Comparison of ENCODE assay signal across 9 cellular contexts in genomic region chr7:139828880-139829653, GRCh38. TPM values are rescaled to one million over a fixed set of nuclear protein-coding genes. Genes with fewer than 3 reads are reported as not detected.
DNase-seq lines count a peak whose midpoint lies in the region; ATAC-seq lines count a peak whose summit lies in the region.
"Had no signal": no experiment of that assay in that cellular context is flagged by ENCODE, and none has a peak within 500 bp of the region (broad histone marks: within the 10 kb centered on the region; RNA-seq: fewer than 3 reads in every experiment).

Gene TBXAS1 (plus strand): TSS chr7:139829264. CDS start chr7:139829391, 127 bp downstream.

- H3K4ac ChIP-seq in neuronal stem cell (ENCODE audit: low read length) = no peak within 1 kb of the TSS

- H2BK15ac ChIP-seq in neuronal stem cell (ENCODE audit: low read length) = no peak within 1 kb of the TSS

- H3K36me3 Mint-ChIP-seq in activated CD4-positive, alpha-beta memory T cell treated with anti-CD3 and anti-CD28 coated beads for 36 hours = peaks cover 6% of the 10 kb centered on the region
- H3K36me3 Mint-ChIP-seq in stimulated activated naive B cell treated with anti-CD40 and anti-IgM and Interleukin-4, amounts not matched to agents 10 μg/mL and 1 μg/mL and 100 μg/mL, for 72 hours = peaks cover 4 to 9% of the 10 kb centered on the region in 2 donors

- H3K27me3 ChIP-seq in neuronal stem cell (ENCODE audit: control insufficient read depth in 3 of 3, insufficient read depth in 3 of 3, low read depth in 1 of 3, low read length in 3 of 3) = peaks cover 0 to 6% (median 0%) of the 10 kb centered on the region in 3 experiments

- H4K8ac ChIP-seq in neuronal stem cell (ENCODE audit: low read depth, low read length) = no peak within 1 kb of the TSS

- no peak within 1 kb of the TSS for H3K18ac ChIP-seq in neuronal stem cell (ENCODE audit: low read length)

- H2BK120ac ChIP-seq in neuronal stem cell (ENCODE audit: low read depth, low read length) = no peak within 1 kb of the TSS

- H3K4me1 ChIP-seq in neuronal stem cell (ENCODE audit: control insufficient read depth in 2 of 2, insufficient read depth in 1 of 2, low read depth in 1 of 2, low read length in 2 of 2) = no peaks in the 10 kb centered on the region

- H3K9me3 ChIP-seq in neuronal stem cell (replicated peaks in 1 of 2; ENCODE audit: control insufficient read depth in 2 of 2, insufficient read depth in 1 of 2, low read depth in 1 of 2, low read length in 2 of 2) = no peaks in the 10 kb centered on the region

- H3K23ac ChIP-seq in neuronal stem cell (ENCODE audit: low read depth, low read length, poor library complexity) = no peak within 1 kb of the TSS

- H3K4me2 ChIP-seq in neuronal stem cell (ENCODE audit: insufficient read depth, low read length, poor library complexity, severe bottlenecking) = no peak within 1 kb of the TSS

- H2BK5ac ChIP-seq in neuronal stem cell (ENCODE audit: low read length) = no peak within 1 kb of the TSS

- peak within 1 kb of the TSS; percentile 73 for H3K4me3 Mint-ChIP-seq in activated CD4-positive, alpha-beta memory T cell treated with anti-CD3 and anti-CD28 coated beads for 36 hours
- H3K4me3 Mint-ChIP-seq in stimulated activated naive B cell treated with anti-CD40 and anti-IgM and Interleukin-4, amounts not matched to agents 10 μg/mL and 1 μg/mL and 100 μg/mL, for 72 hours = peak within 1 kb of the TSS; percentile 71 to 81

- ATAC-seq in GM18511 (IDR thresholded peaks at IDR 0.05; ENCODE audit: unreplicated experiment) = peak; percentile 56
- ATAC-seq in HG03378 (IDR thresholded peaks at IDR 0.05; ENCODE audit: unreplicated experiment) = peak; percentile 51
- peak; percentile 84 to 86 for ATAC-seq in stimulated activated naive B cell treated with anti-CD40 and anti-IgM and Interleukin-4, amounts not matched to agents 10 μg/mL and 1 μg/mL and 100 μg/mL, for 72 hours (replicated peaks)
- no peak for ATAC-seq in HG02885 (IDR thresholded peaks at IDR 0.05; ENCODE audit: poor library complexity, unreplicated experiment)
- ATAC-seq in GM21528 (IDR thresholded peaks at IDR 0.05; ENCODE audit: low FRiP score, unreplicated experiment) = no peak

- POLR2A ChIA-PET in activated CD4-positive, alpha-beta memory T cell treated with anti-CD3 and anti-CD28 coated beads for 36 hours (lab: Charles Lee) = no interaction called here

- no peak within 1 kb of the TSS for H2BK12ac ChIP-seq in neuronal stem cell (ENCODE audit: low read length)

- intact Hi-C loops in activated CD4-positive, alpha-beta memory T cell treated with anti-CD3 and anti-CD28 coated beads for 36 hours (cut with micrococcal nuclease) = loop anchor here (1.0 to 5.0 kb wide), 4 partner anchors 48 to 173 kb away; no protein-coding TSS in a partner anchor

- H3K14ac ChIP-seq in neuronal stem cell (ENCODE audit: low read length) = no peak within 1 kb of the TSS

- no peak within 1 kb of the TSS for H2AFZ ChIP-seq in neuronal stem cell (ENCODE audit: low read length)

- H2AK5ac ChIP-seq in neuronal stem cell (ENCODE audit: low read depth, low read length) = no peak within 1 kb of the TSS

- peaks cover 10% of the 10 kb centered on the region for H3K9me3 Mint-ChIP-seq in activated CD4-positive, alpha-beta memory T cell treated with anti-CD3 and anti-CD28 coated beads for 36 hours
- peaks cover under 1 to 4% of the 10 kb centered on the region in 2 donors for H3K9me3 Mint-ChIP-seq in stimulated activated naive B cell treated with anti-CD40 and anti-IgM and Interleukin-4, amounts not matched to agents 10 μg/mL and 1 μg/mL and 100 μg/mL, for 72 hours

- CTCF ChIA-PET in activated CD4-positive, alpha-beta memory T cell treated with anti-CD3 and anti-CD28 coated beads for 36 hours (lab: Charles Lee) = interaction anchor here (1.6 kb wide), 1 partner anchor 184 kb away, joined by 7 read pairs; no protein-coding TSS in a partner anchor

- peaks cover 4% of the 10 kb centered on the region for H3K27me3 Mint-ChIP-seq in activated CD4-positive, alpha-beta memory T cell treated with anti-CD3 and anti-CD28 coated beads for 36 hours
- H3K27me3 Mint-ChIP-seq in stimulated activated naive B cell treated with anti-CD40 and anti-IgM and Interleukin-4, amounts not matched to agents 10 μg/mL and 1 μg/mL and 100 μg/mL, for 72 hours = peaks cover 0 to 4% of the 10 kb centered on the region in 2 donors

- no peaks in the 10 kb centered on the region for H3K36me3 ChIP-seq in neuronal stem cell (replicated peaks in 1 of 2; ENCODE audit: control insufficient read depth in 2 of 2, insufficient read depth in 2 of 2, low read length in 2 of 2)

- H3K4me3 ChIP-seq in neuronal stem cell (ENCODE audit: low read length in 2 of 2) = no peak within 1 kb of the TSS

- no peaks in the 10 kb centered on the region for H3K79me1 ChIP-seq in neuronal stem cell (ENCODE audit: low read depth, low read length)

- peak; percentile 36 for DNase-seq in activated CD4-positive, alpha-beta memory T cell treated with anti-CD3 and anti-CD28 coated beads for 36 hours
- DNase-seq in iris pigment epithelial cell (ENCODE audit: low read depth) (peak; percentile 26), neuronal stem cell (ENCODE audit: low spot score) (no peak)
- DNase-seq in stimulated activated naive B cell treated with anti-CD40 and anti-IgM and Interleukin-4, amounts not matched to agents 10 μg/mL and 1 μg/mL and 100 μg/mL, for 72 hours = peak; percentile 22

- no CpG with 5 or more reads among the region's 9 CpGs for WGBS in neuronal stem cell (ENCODE audit: extremely low coverage in 2 of 2, insufficient read length in 2 of 2, insufficient replicate concordance in 1 of 2), 2 donors

- H3K9ac ChIP-seq in neuronal stem cell (ENCODE audit: low read depth, low read length, poor library complexity) = no peak within 1 kb of the TSS

- H3K4me1 Mint-ChIP-seq in activated CD4-positive, alpha-beta memory T cell treated with anti-CD3 and anti-CD28 coated beads for 36 hours (ENCODE audit: low read depth) = peaks cover 28% of the 10 kb centered on the region
- peaks cover 18 to 35% of the 10 kb centered on the region in 2 donors for H3K4me1 Mint-ChIP-seq in stimulated activated naive B cell treated with anti-CD40 and anti-IgM and Interleukin-4, amounts not matched to agents 10 μg/mL and 1 μg/mL and 100 μg/mL, for 72 hours

- H4K91ac ChIP-seq in neuronal stem cell (ENCODE audit: low read depth, low read length, poor library complexity) = no peak within 1 kb of the TSS

- H3K27ac Mint-ChIP-seq in activated CD4-positive, alpha-beta memory T cell treated with anti-CD3 and anti-CD28 coated beads for 36 hours = peak within 1 kb of the TSS; percentile 88
- peak within 1 kb of the TSS; percentile 93 for H3K27ac Mint-ChIP-seq in stimulated activated naive B cell treated with anti-CD40 and anti-IgM and Interleukin-4, amounts not matched to agents 10 μg/mL and 1 μg/mL and 100 μg/mL, for 72 hours

- no peak within 1 kb of the TSS for H3K27ac ChIP-seq in neuronal stem cell (replicated peaks; ENCODE audit: low read length)
- H3K27ac ChIP-seq: epithelial cell of prostate had no signal

RNA-seq across cellular contexts. Expression of gene TBXAS1, which starts in this region (rescaled TPM):
- total RNA-seq in activated CD4-positive, alpha-beta memory T cell treated with anti-CD3 and anti-CD28 coated beads for 36 hours = 1 to 10 TPM; 4.8 to 5.3 TPM
- polyA plus RNA-seq in neuronal stem cell (2013, experiment 1 of 2) = 3.9 TPM
- polyA plus RNA-seq in neuronal stem cell (2013, experiment 2 of 2) = 3.3 TPM

Comparison
In these comparisons a context has a peak if more than half of its experiments do, and no peak if none do; other contexts are left out.
1. ATAC-seq: peak in GM18511 (single experiment), HG03378 (single experiment) and stimulated activated naive B cell treated with anti-CD40 and anti-IgM and Interleukin-4, amounts not matched to agents 10 μg/mL and 1 μg/mL and 100 μg/mL, for 72 hours (2 of 2); none in HG02885 (single experiment) and GM21528 (single experiment).